ENCODE assay signal across 15 cellular contexts in the genomic region with DNA sequence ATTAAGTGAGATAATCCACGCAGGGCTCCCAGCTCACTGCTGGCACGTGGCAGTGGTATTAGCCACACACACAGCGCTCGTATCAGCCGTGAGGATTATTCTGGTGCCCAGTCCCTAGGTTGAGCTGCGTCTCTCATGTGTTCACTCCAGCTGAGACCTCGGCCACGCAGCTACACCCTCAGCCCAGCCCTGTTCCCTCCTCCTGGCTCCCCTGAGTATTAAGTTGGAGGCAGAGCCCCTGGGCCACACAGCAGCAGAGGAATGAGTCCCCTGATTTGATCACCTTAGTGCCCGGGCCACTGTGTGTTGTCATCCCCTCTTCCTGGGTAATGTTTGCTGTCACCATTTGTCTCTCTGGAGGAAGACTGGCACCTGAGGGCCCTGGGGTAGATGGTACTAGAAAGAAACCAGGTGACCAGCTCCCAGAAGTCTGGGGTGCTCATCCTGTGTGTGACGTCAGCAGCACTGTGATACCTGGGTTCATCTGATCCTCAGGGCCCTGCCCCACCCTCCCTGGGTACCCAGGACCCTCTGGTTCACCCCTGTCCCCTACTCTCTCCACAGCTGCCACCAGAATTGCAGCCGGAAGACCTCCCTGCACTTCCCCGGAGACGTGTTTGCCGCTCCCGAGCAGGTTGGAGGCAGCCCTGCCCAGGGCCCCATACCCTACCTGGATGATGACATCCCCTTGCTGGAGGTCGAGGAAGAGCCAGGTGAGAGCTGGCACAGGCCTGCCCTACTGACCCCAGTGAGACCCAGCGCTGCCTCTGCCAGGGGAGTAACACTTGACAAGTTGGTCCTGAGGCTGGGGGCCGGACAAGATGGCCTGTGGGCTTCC. TPM values are rescaled to one million over a fixed set of nuclear protein-coding genes. Genes with fewer than 3 reads are reported as not detected.
"Had no signal": no experiment of that assay in that cellular context is flagged by ENCODE, and none has a peak within 500 bp of the region (broad histone marks: within the 10 kb centered on the region; RNA-seq: fewer than 3 reads in every experiment).

No MANE protein-coding gene starts in this region.

- DNase-seq: adrenal gland; esophagus squamous epithelium; hypothalamus; left ventricle myocardium inferior; mucosa of descending colon; naive thymus-derived CD4-positive, alpha-beta T cell; stimulated activated CD4-positive, alpha-beta T cell treated with anti-CD3 and anti-CD28 coated beads, Interleukin-15, amount 100 ng/mL, for 24 hours; stimulated activated CD4-positive, alpha-beta T cell treated with anti-CD3 and anti-CD28 coated beads, Interleukin-4, amount 100 ng/mL, for 1 hour; stimulated activated naive B cell treated with anti-CD40 and anti-IgM and Interleukin-4, amounts not matched to agents 10 μg/mL and 1 μg/mL and 100 μg/mL, for 72 hours; SW 1271 had no signal

- H3K27ac ChIP-seq: adrenal gland, esophagus squamous epithelium, left ventricle myocardium inferior, tibial nerve had no signal

- H3K4me1 ChIP-seq: adrenal gland, esophagus squamous epithelium, left ventricle myocardium inferior, tibial nerve had no signal

- H3K36me3 ChIP-seq: adrenal gland, esophagus squamous epithelium, left ventricle myocardium inferior, tibial nerve had no signal

- H3K27me3 Mint-ChIP-seq: naive thymus-derived CD4-positive, alpha-beta T cell had no signal

- H3K27me3 ChIP-seq: adrenal gland, tibial nerve had no signal

- H3K4me1 Mint-ChIP-seq: stimulated activated naive B cell treated with anti-CD40 and anti-IgM and Interleukin-4, amounts not matched to agents 10 μg/mL and 1 μg/mL and 100 μg/mL, for 72 hours had no signal

- H3K9me3 Mint-ChIP-seq: activated T-helper 1 cell treated with anti-CD3 and anti-CD28 coated beads, Interleukin-12 subunit alpha, Interleukin-12 subunit beta, Interleukin-2, Interleukin-4 antibody, amounts not matched to agents 30 ng/mL and 10 ng/mL and 1 ng/mL, durations not matched to agents 14 hours and 24 hours and 36 hours; naive thymus-derived CD4-positive, alpha-beta T cell had no signal

- H3K4me3 Mint-ChIP-seq: activated T-helper 1 cell treated with anti-CD3 and anti-CD28 coated beads, Interleukin-12 subunit alpha, Interleukin-12 subunit beta, Interleukin-2, Interleukin-4 antibody, amounts not matched to agents 30 ng/mL and 10 ng/mL and 1 ng/mL, durations not matched to agents 14 hours and 24 hours and 36 hours; naive thymus-derived CD4-positive, alpha-beta T cell; stimulated activated naive B cell treated with anti-CD40 and anti-IgM and Interleukin-4, amounts not matched to agents 10 μg/mL and 1 μg/mL and 100 μg/mL, for 72 hours had no signal

- ATAC-seq: activated CD4-positive, CD25-positive, alpha-beta regulatory T cell treated with anti-CD3 and anti-CD28 coated beads, Interleukin-2, amount 50 U/mL, for 24 hours; mucosa of descending colon; naive thymus-derived CD4-positive, alpha-beta T cell; stimulated activated naive B cell treated with anti-CD40 and anti-IgM and Interleukin-4, amounts not matched to agents 10 μg/mL and 1 μg/mL and 100 μg/mL, for 72 hours had no signal

- H3K9me3 ChIP-seq: adrenal gland, esophagus squamous epithelium, left ventricle myocardium inferior, mucosa of descending colon, tibial nerve had no signal

- H3K4me3 ChIP-seq: adrenal gland, esophagus squamous epithelium, left ventricle myocardium inferior, mucosa of descending colon, tibial nerve had no signal

- H3K27ac Mint-ChIP-seq: activated T-helper 1 cell treated with anti-CD3 and anti-CD28 coated beads, Interleukin-12 subunit alpha, Interleukin-12 subunit beta, Interleukin-2, Interleukin-4 antibody, amounts not matched to agents 30 ng/mL and 10 ng/mL and 1 ng/mL, durations not matched to agents 14 hours and 24 hours and 36 hours; naive thymus-derived CD4-positive, alpha-beta T cell; stimulated activated naive B cell treated with anti-CD40 and anti-IgM and Interleukin-4, amounts not matched to agents 10 μg/mL and 1 μg/mL and 100 μg/mL, for 72 hours had no signal

RNA-seq across cellular contexts. Expression of a gene that starts 40.1 kb away (rescaled TPM):
- total RNA-seq: fibroblast of villous mesenchyme, left ventricle myocardium inferior, skeletal muscle tissue had no signal
